22 cellular contexts compared by ENCODE assay signal in genomic region chr20:57197352-57198198, GRCh38.
A peak's percentile ranks its signal among the peaks of the same experiment; 100 is the strongest.
DNase-seq lines count a peak whose midpoint lies in the region; ATAC-seq, FAIRE-seq and TF ChIP-seq lines count a peak whose summit lies in the region.
"Had no signal": no experiment of that assay in that cellular context is flagged by ENCODE, and none has a peak within 500 bp of the region (broad histone marks: within the 10 kb centered on the region; RNA-seq: fewer than 3 reads in every experiment).

No MANE protein-coding gene starts in this region.

- H3K9me3 ChIP-seq in NT2/D1 (ENCODE audit: insufficient read depth, low read length), result no peaks in the 10 kb centered on the region
- no peaks in the 10 kb centered on the region for H3K9me3 ChIP-seq in pancreas
- H3K9me3 ChIP-seq in ovary, result no peaks in the 10 kb centered on the region
- H3K9me3 ChIP-seq: A549, BE2C, Caco-2 had no signal

- no peaks in the 10 kb centered on the region for H3K79me2 ChIP-seq in GM23338 (replicated peaks; ENCODE audit: insufficient read depth)

- no peak overlapping the region for H2AFZ ChIP-seq in GM23338

- no peak overlapping the region for H3K4me3 Mint-ChIP-seq in GM23338
- H3K4me3 Mint-ChIP-seq: CD4-positive, alpha-beta T cell had no signal

- H3K36me3 Mint-ChIP-seq in GM23338 (ENCODE audit: low read depth), result no peaks in the 10 kb centered on the region; the same call in 2 of the 3 replicates

- no peak for TF ChIP-seq EP300 in ovary (IDR thresholded peaks at IDR 0.05)

- H3K4me3 ChIP-seq in GM23338 (no peak overlapping the region), NT2/D1 (ENCODE audit: insufficient read length, low read depth) (no peak overlapping the region), pancreas (peak overlapping the region in 1 of 4 donors; percentile 14), ovary (no peak overlapping the region)
- H3K4me3 ChIP-seq: A549 had no signal

- H3K4me1 Mint-ChIP-seq in GM23338, result peaks cover 26% of the 10 kb centered on the region; the same call in 2 of the 3 replicates

- H3K27ac ChIP-seq in GM23338 (ENCODE audit: low read depth) (no peak overlapping the region), foreskin keratinocyte (no peak overlapping the region), pancreas (peak overlapping the region; percentile 43 to 76 (median 60)), ovary (no peak overlapping the region)
- H3K27ac ChIP-seq: A549 had no signal

- H3K4me1 ChIP-seq in GM23338 (ENCODE audit: insufficient read depth) (peaks cover 6% of the 10 kb centered on the region), NT2/D1 (ENCODE audit: insufficient read depth, insufficient read length) (peaks cover 17% of the 10 kb centered on the region), foreskin keratinocyte (no peaks in the 10 kb centered on the region), pancreas (peaks cover 0 to 3% (median 0%) of the 10 kb centered on the region in 3 donors), ovary (ENCODE audit: insufficient read depth) (no peaks in the 10 kb centered on the region)
- H3K4me1 ChIP-seq: A549, Caco-2 had no signal

- WGBS in pancreas, 2 donors, result 56 to 65% methylated on average over 7 of the region's 7 CpGs
- WGBS in ovary, 3 donors, result 51 to 65% (median 55%) methylated on average over 7 of the region's 7 CpGs

- H3K36me3 ChIP-seq in GM23338 (ENCODE audit: insufficient read depth) (no peaks in the 10 kb centered on the region), NT2/D1 (ENCODE audit: insufficient read depth, insufficient read length, low read length) (peaks cover 32% of the 10 kb centered on the region), pancreas (no peaks in the 10 kb centered on the region), ovary (no peaks in the 10 kb centered on the region)
- H3K36me3 ChIP-seq: BE2C had no signal

- no peak overlapping the region for H3K27ac Mint-ChIP-seq in GM23338
- H3K27ac Mint-ChIP-seq: CD4-positive, alpha-beta T cell had no signal

- no peaks in the 10 kb centered on the region for H3K9me3 Mint-ChIP-seq in GM23338
- H3K9me3 Mint-ChIP-seq: CD4-positive, alpha-beta T cell; H9 had no signal

- ATAC-seq in GM23338, result peak; percentile 24
- ATAC-seq in foreskin keratinocyte, result peak; percentile 19
- ATAC-seq in pancreas, result peak; percentile 91 to 96 (median 93)
- no peak for ATAC-seq in HG03571 (IDR thresholded peaks at IDR 0.05; ENCODE audit: unreplicated experiment)
- ATAC-seq: A549, PC-3 had no signal

- peaks cover 11% of the 10 kb centered on the region for H3K27me3 Mint-ChIP-seq in GM23338 (ENCODE audit: insufficient read depth, low read depth, poor library complexity)

- 0 out of 2 replicates have a peak overlapping the region, but pooled peaks have one; percentile 51 for H3K4me2 ChIP-seq in GM23338
- H3K4me2 ChIP-seq: A549 had no signal

- H3K9ac ChIP-seq in NT2/D1 (ENCODE audit: insufficient read length, low read depth), result peak overlapping the region; percentile 2

- TF ChIP-seq CTCF in GM23338 (conservative IDR thresholded peaks at IDR 0.05; ENCODE audit: low read depth in 2 of 2), result no peak
- no peak for TF ChIP-seq CTCF in foreskin keratinocyte (conservative IDR thresholded peaks at IDR 0.05)
- TF ChIP-seq CTCF in pancreas (IDR thresholded peaks at IDR 0.05), result no peak
- no peak for TF ChIP-seq CTCF in ovary (IDR thresholded peaks at IDR 0.05)

- no peaks in the 10 kb centered on the region for H3K9me2 ChIP-seq in GM23338 (ENCODE audit: insufficient read depth)

- H3K27me3 ChIP-seq in GM23338 (ENCODE audit: insufficient read depth) (no peaks in the 10 kb centered on the region), NT2/D1 (ENCODE audit: insufficient read depth, insufficient read length) (no peaks in the 10 kb centered on the region), foreskin keratinocyte (peaks cover 39% of the 10 kb centered on the region), pancreas (no peaks in the 10 kb centered on the region), ovary (no peaks in the 10 kb centered on the region)
- H3K27me3 ChIP-seq: BE2C had no signal

- FAIRE-seq in pancreas (lab: Jason Lieb, UNC), result no peak
- FAIRE-seq: A549, GM12891 had no signal

- no peak for TF ChIP-seq POLR2A in ovary (IDR thresholded peaks at IDR 0.05)

- no peaks in the 10 kb centered on the region for H3F3A ChIP-seq in GM23338 (replicated peaks; ENCODE audit: low read depth)

- DNase-seq in GM23338 (ENCODE audit: low spot score) (no peak), NT2/D1 (ENCODE audit: low read depth, low spot score) (no peak), foreskin keratinocyte (no peak), pancreas (peak in 5 of 6 donors; percentile 36 to 74 (median 65)), LoVo (ENCODE audit: low spot score) (no peak), ovary (no peak)
- DNase-seq: Caco-2; CD4-positive, alpha-beta T cell; DMS 273 treated with DMSO at 0.1 percent for 48 hours; DND-41; H9; IMR-90; NCI-H1417; NCI-H1694 treated with DMSO at 0.1 percent for 48 hours; NCI-H446; NCI-H526; PC-3; SHP77 had no signal

- intact Hi-C loops in pancreas (cut with DNase I) (no loop called here), ovary (cut with DNase I) (no loop called here)

- H4K20me1 ChIP-seq in GM23338 (replicated peaks; ENCODE audit: insufficient read depth), result no peaks in the 10 kb centered on the region; the same call in 1 of the 2 replicates

TF ChIP-seq in GM23338, 12 proteins besides CTCF, POLR2A, EP300 and RAD21:
- TF ChIP-seq REST (IDR thresholded peaks at IDR 0.05; ENCODE audit: unreplicated experiment), result no peak
- TF ChIP-seq EZH2phosphoT487 (IDR thresholded peaks at IDR 0.05; ENCODE audit: unreplicated experiment), result no peak
- TF ChIP-seq EZH2 (IDR thresholded peaks at IDR 0.05; ENCODE audit: low read depth, unreplicated experiment), result no peak
- TF ChIP-seq STAT1 (IDR thresholded peaks at IDR 0.05; ENCODE audit: unreplicated experiment), result no peak
- TF ChIP-seq POLR2AphosphoS5 (IDR thresholded peaks at IDR 0.05; ENCODE audit: low read depth), result no peak

Comparison
In these comparisons a context has a peak if more than half of its experiments do, and no peak if none do; other contexts are left out.
1. DNase-seq: peak in pancreas (5 of 6); none in GM23338 (single experiment), NT2/D1 (single experiment), foreskin keratinocyte (0 of 2), LoVo (single experiment) and ovary (0 of 5).
2. H3K27ac ChIP-seq: peak in pancreas (4 of 4); none in GM23338 (single experiment), foreskin keratinocyte (single experiment) and ovary (0 of 2).